17 cellular contexts compared by ENCODE assay signal in genomic region chr14:67168110-67168441, GRCh38. TPM values are rescaled to one million over a fixed set of nuclear protein-coding genes. Genes with fewer than 3 reads are reported as not detected.
DNase-seq lines count a peak whose midpoint lies in the region; ATAC-seq and TF ChIP-seq lines count a peak whose summit lies in the region.
"Had no signal": no experiment of that assay in that cellular context is flagged by ENCODE, and none has a peak within 500 bp of the region (broad histone marks: within the 10 kb centered on the region; RNA-seq: fewer than 3 reads in every experiment).

No MANE protein-coding gene starts in this region.

- CTCF ChIA-PET in MCF 10A (lab: Yijun Ruan, JAX), result interaction anchor here (0.6 to 4.4 kb wide), 6 partner anchors 9 to 766 kb away, joined by 4 to 76 read pairs (median 6); partner anchors contain the start of genes ATP6V1D and EIF2S1

- POLR2A ChIA-PET in MCF 10A (lab: Yijun Ruan, JAX), result interaction anchor here (2.5 kb wide), 1 partner anchor 115 kb away, joined by 11 read pairs; no protein-coding TSS in a partner anchor

- no peaks in the 10 kb centered on the region for H3K27me3 Mint-ChIP-seq in MCF 10A (ENCODE audit: insufficient read depth, unreplicated experiment)
- H3K27me3 Mint-ChIP-seq in mesothelial cell of epicardium (ENCODE audit: low read depth), result no peaks in the 10 kb centered on the region
- H3K27me3 Mint-ChIP-seq: CD8-positive, alpha-beta memory T cell had no signal

- DNase-seq in MCF 10A (ENCODE audit: unreplicated experiment) (no peak), breast epithelium (ENCODE audit: low spot score in 2 of 2) (no peak), SK-N-MC (ENCODE audit: low read depth, low spot score) (no peak), mesothelial cell of epicardium (ENCODE audit: low spot score in 2 of 2, unreplicated experiment in 2 of 2) (no peak), ascending aorta (ENCODE audit: low spot score in 2 of 2) (no peak), lower lobe of right lung (no peak)
- DNase-seq in stimulated activated CD4-positive, alpha-beta T cell treated with anti-CD3 and anti-CD28 coated beads, Interleukin-4, amount 100 ng/mL, for 1 hour, result no peak
- DNase-seq: 8988T; CD8-positive, alpha-beta memory T cell; DND-41; GOT3; NCI-H1930; NCI-H446 treated with DMSO at 0.1 percent for 48 hours had no signal

- H3K9ac ChIP-seq in SK-N-MC (ENCODE audit: insufficient read length), result no peak overlapping the region
- H3K9ac ChIP-seq: BLaER1 had no signal

- no peaks in the 10 kb centered on the region for H3K4me1 ChIP-seq in breast epithelium
- no peaks in the 10 kb centered on the region for H3K4me1 ChIP-seq in ascending aorta
- no peaks in the 10 kb centered on the region for H3K4me1 ChIP-seq in lower lobe of right lung
- H3K4me1 ChIP-seq: BLaER1 had no signal

- H3K27ac Mint-ChIP-seq in MCF 10A (ENCODE audit: low read depth, unreplicated experiment), result peak overlapping the region; percentile 23
- H3K27ac Mint-ChIP-seq in mesothelial cell of epicardium, result peak overlapping the region; percentile 86
- H3K27ac Mint-ChIP-seq: CD8-positive, alpha-beta memory T cell had no signal

- no peaks in the 10 kb centered on the region for H3K36me3 ChIP-seq in breast epithelium
- 0 out of 2 replicates have a peak, but pooled peaks cover 4% of the 10 kb centered on the region for H3K36me3 ChIP-seq in SK-N-MC (ENCODE audit: insufficient read depth, low read length)
- peaks cover 7 to 8% of the 10 kb centered on the region in 2 donors for H3K36me3 ChIP-seq in ascending aorta
- no peaks in the 10 kb centered on the region for H3K36me3 ChIP-seq in lower lobe of right lung

- H3K27ac ChIP-seq in breast epithelium, result no peak overlapping the region
- H3K27ac ChIP-seq in SK-N-MC, result peak overlapping the region; percentile 55; the same call in 1 of the 2 replicates
- no peak overlapping the region for H3K27ac ChIP-seq in ascending aorta
- H3K27ac ChIP-seq in lower lobe of right lung, result no peak overlapping the region
- H3K27ac ChIP-seq: BLaER1 had no signal

- H3K27me3 ChIP-seq in breast epithelium (no peaks in the 10 kb centered on the region), ascending aorta (no peaks in the 10 kb centered on the region), lower lobe of right lung (ENCODE audit: low read depth) (no peaks in the 10 kb centered on the region)
- H3K27me3 ChIP-seq: BLaER1 had no signal

- TF ChIP-seq CTCF in MCF 10A (IDR thresholded peaks at IDR 0.05; ENCODE audit: unreplicated experiment) (no peak), breast epithelium (IDR thresholded peaks at IDR 0.05) (no peak), mesothelial cell of epicardium (IDR thresholded peaks at IDR 0.05; ENCODE audit: unreplicated experiment) (no peak), ascending aorta (IDR thresholded peaks at IDR 0.05) (no peak), lower lobe of right lung (IDR thresholded peaks at IDR 0.05) (no peak)

- H3K4me1 Mint-ChIP-seq in MCF 10A (ENCODE audit: insufficient read depth, unreplicated experiment), result peaks cover 8% of the 10 kb centered on the region
- peaks cover 10% of the 10 kb centered on the region for H3K4me1 Mint-ChIP-seq in mesothelial cell of epicardium
- H3K4me1 Mint-ChIP-seq: CD8-positive, alpha-beta memory T cell had no signal

- H3K9me3 ChIP-seq in breast epithelium, result peaks cover 0 to under 1% of the 10 kb centered on the region in 2 donors
- H3K9me3 ChIP-seq in SK-N-MC (ENCODE audit: low read depth, low read length), result no peaks in the 10 kb centered on the region
- H3K9me3 ChIP-seq in ascending aorta, result peaks cover 3 to 5% of the 10 kb centered on the region in 2 donors
- H3K9me3 ChIP-seq in lower lobe of right lung, result peaks cover 3% of the 10 kb centered on the region

- no TSS peak for BruUV-seq in MCF 10A (replicated peaks; lab: Mats Ljungman, UMichigan)

- no peak overlapping the region for H3K4me3 Mint-ChIP-seq in MCF 10A (ENCODE audit: unreplicated experiment)
- no peak overlapping the region for H3K4me3 Mint-ChIP-seq in mesothelial cell of epicardium
- H3K4me3 Mint-ChIP-seq: CD8-positive, alpha-beta memory T cell had no signal

- TF ChIP-seq POLR2A in breast epithelium (IDR thresholded peaks at IDR 0.05), result no peak

- no peak for ATAC-seq in HG03135 (IDR thresholded peaks at IDR 0.05; ENCODE audit: unreplicated experiment)
- ATAC-seq in lower lobe of right lung, result no peak

- H3K9me3 Mint-ChIP-seq in MCF 10A (ENCODE audit: unreplicated experiment), result no peaks in the 10 kb centered on the region
- H3K9me3 Mint-ChIP-seq in mesothelial cell of epicardium, result peaks cover 10% of the 10 kb centered on the region

- intact Hi-C loops in MCF 10A (cut with micrococcal nuclease), result no loop called here
- intact Hi-C loops in breast epithelium (cut with DNase I; ENCODE audit: low total_unique reads), result loop anchor here (10.0 kb wide), 1 partner anchor 117 kb away; no protein-coding TSS in a partner anchor
- intact Hi-C loops in ascending aorta (cut with DNase I), result no loop called here
- intact Hi-C loops in lower lobe of right lung (cut with DNase I), result loop anchor here (10.0 kb wide), 1 partner anchor 117 kb away; no protein-coding TSS in a partner anchor

- H3K4me3 ChIP-seq in breast epithelium, result no peak overlapping the region
- H3K4me3 ChIP-seq in SK-N-MC, result no peak overlapping the region
- no peak overlapping the region for H3K4me3 ChIP-seq in ascending aorta
- H3K4me3 ChIP-seq in lower lobe of right lung, result no peak overlapping the region
- H3K4me3 ChIP-seq: BLaER1 had no signal

- H3K36me3 Mint-ChIP-seq in MCF 10A (ENCODE audit: insufficient read depth, unreplicated experiment) (peaks cover 18% of the 10 kb centered on the region), mesothelial cell of epicardium (peaks cover 25% of the 10 kb centered on the region)

RNA-seq across cellular contexts. Expression of gene GARIN2, which starts 21.2 kb away (rescaled TPM):
- total RNA-seq in MCF 10A (2022) (not detected in 2 replicates), breast epithelium (not detected), mesothelial cell of epicardium (0.40 to 0.60 TPM (median 0.47 TPM) in 3 replicates), ascending aorta (not detected), lower lobe of right lung (0.32 TPM)
- total RNA-seq: CD8-positive, alpha-beta memory T cell; HT1080; LHCN-M2 had no signal

Comparison
In these comparisons a context has a peak if more than half of its experiments do, and no peak if none do; other contexts are left out.
1. intact Hi-C loops: an anchor here in breast epithelium (10.0 kb wide) and lower lobe of right lung (10.0 kb wide); none called in MCF 10A and ascending aorta.